Comparison of ENCODE assay signal across 8 cellular contexts in genomic region chr3:128994581-128995161, GRCh38. TPM values are rescaled to one million over a fixed set of nuclear protein-coding genes. Genes with fewer than 3 reads are reported as not detected.
DNase-seq lines count a peak whose midpoint lies in the region; ATAC-seq and TF ChIP-seq lines count a peak whose summit lies in the region.

No MANE protein-coding gene starts in this region.

- H3K4me3 Mint-ChIP-seq in activated CD4-positive, alpha-beta T cell treated with anti-CD3 and anti-CD28 coated beads for 36 hours, result peak overlapping the region; percentile 63
- peak overlapping the region; percentile 51 for H3K4me3 Mint-ChIP-seq in progenitor cell of endocrine pancreas (ENCODE audit: low read depth)

- H3K27me3 ChIP-seq in dorsolateral prefrontal cortex, result no peaks in the 10 kb centered on the region

- H3K36me3 Mint-ChIP-seq in activated CD4-positive, alpha-beta T cell treated with anti-CD3 and anti-CD28 coated beads for 36 hours (ENCODE audit: low read depth), result no peaks in the 10 kb centered on the region
- no peaks in the 10 kb centered on the region for H3K36me3 Mint-ChIP-seq in progenitor cell of endocrine pancreas (ENCODE audit: insufficient read depth)

- peak overlapping the region; percentile 49 for H3K27ac Mint-ChIP-seq in activated CD4-positive, alpha-beta T cell treated with anti-CD3 and anti-CD28 coated beads for 36 hours
- no peak overlapping the region for H3K27ac Mint-ChIP-seq in progenitor cell of endocrine pancreas

- DNase-seq in activated CD4-positive, alpha-beta T cell treated with anti-CD3 and anti-CD28 coated beads for 36 hours, result peak; percentile 52
- no peak for DNase-seq in activated CD4-positive, alpha-beta T cell treated with anti-CD3 and anti-CD28 coated beads, Interleukin-2, amount 50 U/mL, for 48 hours
- DNase-seq in MV-4-11 (lab: John Stamatoyannopoulos, UW), result peak; percentile 45
- no peak for DNase-seq in dorsolateral prefrontal cortex
- DNase-seq in progenitor cell of endocrine pancreas (ENCODE audit: low spot score, unreplicated experiment), result no peak
- no peak for DNase-seq in DMS79 treated with DMSO at 0.1 percent for 48 hours (lab: John Stamatoyannopoulos, UW)
- DNase-seq in left colon, result no peak

- intact Hi-C loops in activated CD4-positive, alpha-beta T cell treated with anti-CD3 and anti-CD28 coated beads for 36 hours (cut with DNase I, micrococcal nuclease), result loop anchor here (1.0 to 2.0 kb wide), 5 partner anchors 32 to 285 kb away; partner anchors contain the start of genes ACAD9 (in 1 of the 2), COPG1 (in 1 of the 2) and ISY1 (in 1 of the 2)
- intact Hi-C loops in dorsolateral prefrontal cortex (cut with DNase I) (no loop called here), left colon (cut with DNase I, micrococcal nuclease) (no loop called here)

- peaks cover 40% of the 10 kb centered on the region for H3K4me1 Mint-ChIP-seq in activated CD4-positive, alpha-beta T cell treated with anti-CD3 and anti-CD28 coated beads for 36 hours
- H3K4me1 Mint-ChIP-seq in progenitor cell of endocrine pancreas (ENCODE audit: low read depth), result peaks cover 21% of the 10 kb centered on the region

- no peaks in the 10 kb centered on the region for H3K9me3 Mint-ChIP-seq in activated CD4-positive, alpha-beta T cell treated with anti-CD3 and anti-CD28 coated beads for 36 hours (ENCODE audit: low read depth)
- H3K9me3 Mint-ChIP-seq in progenitor cell of endocrine pancreas (ENCODE audit: low read depth), result no peaks in the 10 kb centered on the region

- H3K27me3 Mint-ChIP-seq in activated CD4-positive, alpha-beta T cell treated with anti-CD3 and anti-CD28 coated beads for 36 hours, result peaks cover 3% of the 10 kb centered on the region
- H3K27me3 Mint-ChIP-seq in progenitor cell of endocrine pancreas, result peaks cover 5% of the 10 kb centered on the region

- H3K27ac ChIP-seq in dorsolateral prefrontal cortex, result peak overlapping the region in 1 of 59 donors; percentile 21

- no peak for TF ChIP-seq CTCF in dorsolateral prefrontal cortex (IDR thresholded peaks at IDR 0.05 in 54 of 56, conservative IDR thresholded peaks at IDR 0.05 in 2 of 56; ENCODE audit: low read depth in 1 of 56, partially characterized antibody in 56 of 56)
- no peak for TF ChIP-seq CTCF in progenitor cell of endocrine pancreas (IDR thresholded peaks at IDR 0.05; ENCODE audit: unreplicated experiment)

- peak overlapping the region in 53 of 59 donors; percentile 26 to 77 (median 65) for H3K4me3 ChIP-seq in dorsolateral prefrontal cortex

- CTCF ChIA-PET in activated CD4-positive, alpha-beta T cell treated with anti-CD3 and anti-CD28 coated beads for 36 hours (lab: Charles Lee), result interaction anchor here (0.7 to 3.9 kb wide), 9 partner anchors 13 to 314 kb away, joined by 3 to 20 read pairs (median 4); no protein-coding TSS in a partner anchor

- peak; percentile 17 for ATAC-seq in activated CD4-positive, alpha-beta T cell treated with anti-CD3 and anti-CD28 coated beads for 36 hours
- no peak for ATAC-seq in HG02759 (IDR thresholded peaks at IDR 0.05; ENCODE audit: unreplicated experiment)
- ATAC-seq in left colon, result no peak

- POLR2A ChIA-PET in activated CD4-positive, alpha-beta T cell treated with anti-CD3 and anti-CD28 coated beads for 36 hours (lab: Charles Lee), result interaction anchor here (0.5 to 1.6 kb wide), 6 partner anchors 10 to 377 kb away, joined by 3 to 8 read pairs (median 4); no protein-coding TSS in a partner anchor

RNA-seq across cellular contexts. Expression of gene CFAP92, which starts 0.8 kb away (rescaled TPM):
- under 1 TPM; 0.64 to 0.88 TPM for total RNA-seq in activated CD4-positive, alpha-beta T cell treated with anti-CD3 and anti-CD28 coated beads for 36 hours
- 10 to 100 TPM in 18 of 120 experiments, 1 to 10 TPM in 102; 1.7 to 13.7 (median 6.6) TPM for total RNA-seq in dorsolateral prefrontal cortex
- total RNA-seq in progenitor cell of endocrine pancreas, result 2.4 and 2.7 TPM in 2 replicates
- 1 to 10 TPM; 2.1 to 2.9 TPM for total RNA-seq in left colon

RNA-seq across cellular contexts. Expression of gene EFCC1, which starts 6.4 kb away (rescaled TPM):
- under 1 TPM; 0.19 to 0.39 TPM for total RNA-seq in activated CD4-positive, alpha-beta T cell treated with anti-CD3 and anti-CD28 coated beads for 36 hours
- 1 to 10 TPM in 98 of 120 experiments, under 1 TPM in 22; 0.59 to 4.3 (median 1.5) TPM for total RNA-seq in dorsolateral prefrontal cortex
- 0.60 TPM in 2 replicates for total RNA-seq in progenitor cell of endocrine pancreas
- total RNA-seq in left colon, result 1 to 10 TPM; 1.7 to 3.7 TPM

Comparison
In these comparisons a context has a peak if more than half of its experiments do, and no peak if none do; other contexts are left out.
1. DNase-seq: peak in activated CD4-positive, alpha-beta T cell treated with anti-CD3 and anti-CD28 coated beads for 36 hours (single experiment) and MV-4-11 (single experiment); none in activated CD4-positive, alpha-beta T cell treated with anti-CD3 and anti-CD28 coated beads, Interleukin-2, amount 50 U/mL, for 48 hours (0 of 2), dorsolateral prefrontal cortex (0 of 10), progenitor cell of endocrine pancreas (single experiment), DMS79 treated with DMSO at 0.1 percent for 48 hours (single experiment) and left colon (0 of 2).
2. intact Hi-C loops: an anchor here in activated CD4-positive, alpha-beta T cell treated with anti-CD3 and anti-CD28 coated beads for 36 hours (1.0 to 2.0 kb wide); none called in dorsolateral prefrontal cortex and left colon.